Comparison of ENCODE assay signal across 1 cellular context in the genomic region with DNA sequence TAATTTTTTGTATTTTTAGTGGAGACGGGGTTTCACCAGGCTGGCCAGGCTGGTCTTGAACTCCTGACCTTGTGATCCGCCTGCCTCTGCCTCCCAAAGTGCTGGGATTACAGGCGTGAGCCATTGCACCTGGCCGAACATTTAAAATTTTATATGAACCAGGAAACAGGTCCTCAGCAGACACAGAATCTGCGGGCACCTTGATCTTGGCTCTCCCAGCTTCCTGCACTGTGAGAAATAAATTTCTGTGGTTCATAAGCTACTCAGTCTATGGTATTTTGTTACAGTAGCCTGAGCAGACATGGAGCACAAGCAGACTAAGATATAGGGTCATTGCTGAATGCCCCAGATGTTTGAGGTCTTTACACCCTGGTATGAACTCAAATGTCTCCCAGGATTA.
TF ChIP-seq lines count a peak whose summit lies in the region.

No MANE protein-coding gene starts in this region.

TF ChIP-seq in K562, 482 proteins besides CTCF, POLR2A, EP300 and RAD21 (continued from another document):
- TF ChIP-seq MAFF (IDR thresholded peaks at IDR 0.05; ENCODE audit: low read length) (no peak), RBM22 (IDR thresholded peaks at IDR 0.05; ENCODE audit: low read depth, low read length, poor library complexity, severe bottlenecking) (no peak), CBFA2T3 (IDR thresholded peaks at IDR 0.05) (no peak)
- TF ChIP-seq, protein P1, sequence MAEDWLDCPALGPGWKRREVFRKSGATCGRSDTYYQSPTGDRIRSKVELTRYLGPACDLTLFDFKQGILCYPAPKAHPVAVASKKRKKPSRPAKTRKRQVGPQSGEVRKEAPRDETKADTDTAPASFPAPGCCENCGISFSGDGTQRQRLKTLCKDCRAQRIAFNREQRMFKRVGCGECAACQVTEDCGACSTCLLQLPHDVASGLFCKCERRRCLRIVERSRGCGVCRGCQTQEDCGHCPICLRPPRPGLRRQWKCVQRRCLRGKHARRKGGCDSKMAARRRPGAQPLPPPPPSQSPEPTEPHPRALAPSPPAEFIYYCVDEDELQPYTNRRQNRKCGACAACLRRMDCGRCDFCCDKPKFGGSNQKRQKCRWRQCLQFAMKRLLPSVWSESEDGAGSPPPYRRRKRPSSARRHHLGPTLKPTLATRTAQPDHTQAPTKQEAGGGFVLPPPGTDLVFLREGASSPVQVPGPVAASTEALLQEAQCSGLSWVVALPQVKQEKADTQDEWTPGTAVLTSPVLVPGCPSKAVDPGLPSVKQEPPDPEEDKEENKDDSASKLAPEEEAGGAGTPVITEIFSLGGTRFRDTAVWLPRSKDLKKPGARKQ (CRISPR knock-in tag; IDR thresholded peaks at IDR 0.05): no peak
- TF ChIP-seq, protein P2, sequence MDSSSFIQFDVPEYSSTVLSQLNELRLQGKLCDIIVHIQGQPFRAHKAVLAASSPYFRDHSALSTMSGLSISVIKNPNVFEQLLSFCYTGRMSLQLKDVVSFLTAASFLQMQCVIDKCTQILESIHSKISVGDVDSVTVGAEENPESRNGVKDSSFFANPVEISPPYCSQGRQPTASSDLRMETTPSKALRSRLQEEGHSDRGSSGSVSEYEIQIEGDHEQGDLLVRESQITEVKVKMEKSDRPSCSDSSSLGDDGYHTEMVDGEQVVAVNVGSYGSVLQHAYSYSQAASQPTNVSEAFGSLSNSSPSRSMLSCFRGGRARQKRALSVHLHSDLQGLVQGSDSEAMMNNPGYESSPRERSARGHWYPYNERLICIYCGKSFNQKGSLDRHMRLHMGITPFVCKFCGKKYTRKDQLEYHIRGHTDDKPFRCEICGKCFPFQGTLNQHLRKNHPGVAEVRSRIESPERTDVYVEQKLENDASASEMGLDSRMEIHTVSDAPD (CRISPR knock-in tag; IDR thresholded peaks at IDR 0.05): no peak
